Comparison of ENCODE assay signal across 1 cellular context in the genomic region with DNA sequence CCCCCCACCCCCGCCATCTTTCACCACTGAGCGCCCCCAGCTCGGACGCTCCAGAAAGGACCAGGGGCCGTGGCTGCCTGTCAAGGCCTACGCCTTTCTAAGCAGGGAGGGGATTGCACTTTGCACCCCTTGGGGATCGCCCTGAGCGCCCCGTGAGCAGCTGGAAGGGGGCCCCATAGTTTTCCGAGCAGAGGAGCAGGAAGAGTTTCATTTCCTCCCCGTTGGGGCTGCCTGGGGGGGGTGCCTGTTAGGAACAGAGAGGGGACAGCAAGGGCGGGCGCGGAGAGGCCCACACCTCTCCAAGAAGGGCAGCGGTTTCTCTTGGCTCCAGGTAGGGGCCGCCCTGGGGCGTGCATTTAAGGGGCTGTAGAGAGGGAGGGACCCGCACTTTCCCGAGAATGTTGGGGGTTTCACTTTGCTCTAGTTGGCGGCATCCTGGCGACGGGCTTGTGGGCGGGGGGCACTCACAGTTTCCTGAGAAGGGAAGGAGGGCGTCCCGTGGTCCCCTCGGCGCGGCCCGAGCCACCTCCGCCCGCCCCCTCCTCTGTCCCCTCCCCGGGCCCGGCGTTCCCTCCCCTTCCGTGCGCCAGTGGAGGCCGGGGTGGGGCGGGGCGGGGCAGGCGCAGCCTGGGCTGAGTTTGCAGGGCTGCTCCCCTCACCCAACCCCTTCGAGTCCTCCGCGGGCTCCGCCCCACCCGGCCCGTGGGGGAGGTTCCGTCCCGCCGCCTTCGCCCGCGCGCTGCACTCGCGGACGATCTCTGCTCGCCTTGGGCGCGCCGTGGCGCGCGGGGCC.
A peak's percentile ranks its signal among the peaks of the same experiment; 100 is the strongest.
TF ChIP-seq lines count a peak whose summit lies in the region.

No MANE protein-coding gene starts in this region.

TF ChIP-seq in IMR-90, 13 proteins besides CTCF, POLR2A, EP300 and RAD21:
- TF ChIP-seq RFX5 (IDR thresholded peaks at IDR 0.05; ENCODE audit: low read depth, low read length) (no peak), MXI1 (IDR thresholded peaks at IDR 0.05; ENCODE audit: borderline replicate concordance, low read depth, low read length) (peak; percentile 25; the same call in 1 of the 2 replicates), MAZ (IDR thresholded peaks at IDR 0.05; ENCODE audit: borderline replicate concordance, low read depth, low read length) (peak; percentile 95; the same call in 1 of the 2 replicates), CEBPB (IDR thresholded peaks at IDR 0.05; ENCODE audit: low read depth, low read length) (no peak), NFE2L2 (IDR thresholded peaks at IDR 0.05; ENCODE audit: low read depth, low read length) (no peak)
